In genomic region chr3:1532935-1533606, GRCh38 we compare ENCODE assay signal across 23 cellular contexts.
"Had no signal": no experiment of that assay in that cellular context is flagged by ENCODE, and none has a peak within 500 bp of the region (broad histone marks: within the 10 kb centered on the region; RNA-seq: fewer than 3 reads in every experiment).

No MANE protein-coding gene starts in this region.

- H3K27ac ChIP-seq: Peyer's patch, SJSA1 had no signal

- H3K4me3 ChIP-seq: Peyer's patch, SJSA1 had no signal

- DNase-seq: activated CD4-positive, alpha-beta T cell treated with anti-CD3 and anti-CD28 coated beads for 48 hours; activated CD4-positive, alpha-beta T cell treated with anti-CD3 and anti-CD28 coated beads, Interleukin-2, amount 50 U/mL, for 4 hours; activated CD4-positive, CD25-positive, alpha-beta regulatory T cell treated with anti-CD3 and anti-CD28 coated beads, Interleukin-2, amount 50 U/mL, for 72 hours; activated CD8-positive, alpha-beta memory T cell treated with anti-CD3 and anti-CD28 coated beads, Interleukin-2, amount 10 ng/mL, durations not matched to agents 7 days and 5 days; activated effector memory CD4-positive, alpha-beta T cell treated with Interleukin-2 at 50 U/mL for 16 hours; activated naive CD4-positive, alpha-beta T cell treated with Interleukin-2 at 50 U/mL for 16 hours; activated T-cell treated with anti-CD3 and anti-CD28 coated beads, Interleukin-2, amount 50 U/mL, for 24 hours; amygdala; KBM-7; MV-4-11; NCI-H1092 treated with DMSO at 0.1 percent for 48 hours; NCI-H1417 treated with DMSO at 0.1 percent for 48 hours; NCI-H1694; NCI-H2029; NCI-H446; NCI-H524 treated with DMSO at 0.1 percent for 48 hours; NCI-H774; OCI-M1; Peyer's patch; SHP77 had no signal

- FAIRE-seq: astrocyte had no signal

- H3K9me3 ChIP-seq: Peyer's patch had no signal

- ATAC-seq: activated CD8-positive, alpha-beta memory T cell treated with anti-CD3 and anti-CD28 coated beads, Interleukin-2, amount 10 ng/mL, durations not matched to agents 7 days and 5 days; WTC11 had no signal

- H3K27me3 ChIP-seq: Peyer's patch, SJSA1 had no signal

- H3K4me1 ChIP-seq: Peyer's patch, SJSA1 had no signal

- H3K36me3 ChIP-seq: Peyer's patch, SJSA1 had no signal
